ENCODE assay signal across 9 cellular contexts in genomic region chr20:46255440-46256104, GRCh38. TPM values are rescaled to one million over a fixed set of nuclear protein-coding genes. Genes with fewer than 3 reads are reported as not detected.
DNase-seq lines count a peak whose midpoint lies in the region; ATAC-seq, FAIRE-seq and TF ChIP-seq lines count a peak whose summit lies in the region.
"Had no signal": no experiment of that assay in that cellular context is flagged by ENCODE, and none has a peak within 500 bp of the region (broad histone marks: within the 10 kb centered on the region; RNA-seq: fewer than 3 reads in every experiment).

No MANE protein-coding gene starts in this region.

- no peak overlapping the region for H3K27ac Mint-ChIP-seq in neural progenitor cell
- H3K27ac Mint-ChIP-seq: T-helper 1 cell treated with Interleukin-12 subunit alpha and Interleukin-12 subunit beta and Interleukin-4 antibody, amounts not matched to agents 30 μg/mL and 1 μg/mL, for 36 hours had no signal

- TF ChIP-seq POLR2A in HepG2 (IDR thresholded peaks at IDR 0.05; ENCODE audit: insufficient read depth in 1 of 2, low read depth in 2 of 2, low read length in 2 of 2), result no peak

- H3K4me1 ChIP-seq in HepG2 (ENCODE audit: insufficient read depth, low read length), result no peaks in the 10 kb centered on the region
- peaks cover 6% of the 10 kb centered on the region for H3K4me1 ChIP-seq in neural progenitor cell

- DNase-seq in DMS 273 (lab: John Stamatoyannopoulos, UW; ENCODE audit: unreplicated experiment) (peak; percentile 95), NCI-H1694 treated with DMSO at 0.1 percent for 48 hours (lab: John Stamatoyannopoulos, UW) (peak; percentile 84), WERI-Rb-1 (peak; percentile 68), HepG2 (ENCODE audit: low spot score) (peak; percentile 64), neural progenitor cell (ENCODE audit: low spot score) (no peak), foreskin melanocyte (no peak), T-helper 2 cell (no peak), GOT3 (lab: John Stamatoyannopoulos, UW) (no peak)

- H3K27me3 Mint-ChIP-seq in neural progenitor cell (ENCODE audit: insufficient read depth, low read depth), result peaks cover 31% of the 10 kb centered on the region

- CTCF ChIA-PET in HepG2 (lab: Yijun Ruan, JAX; ENCODE audit: low intra/inter-chr PET ratio, low total read pairs), result no interaction called here

- peak; percentile 51 for ATAC-seq in HepG2

- H3K36me3 ChIP-seq in WERI-Rb-1 (no peaks in the 10 kb centered on the region), HepG2 (replicated peaks in 1 of 2; ENCODE audit: control insufficient read depth in 1 of 2, insufficient read depth in 2 of 2, low read length in 2 of 2) (no peaks in the 10 kb centered on the region), neural progenitor cell (no peaks in the 10 kb centered on the region)

- H3F3A ChIP-seq in neural progenitor cell (ENCODE audit: low read depth), result peaks cover 4% of the 10 kb centered on the region

- H3K27me3 ChIP-seq in WERI-Rb-1 (ENCODE audit: insufficient read depth, low read depth, severe bottlenecking) (no peaks in the 10 kb centered on the region), HepG2 (ENCODE audit: control insufficient read depth in 1 of 2, insufficient read depth in 2 of 2, low read length in 2 of 2) (peaks cover 12 to 42% of the 10 kb centered on the region in 2 experiments), neural progenitor cell (peaks cover 74% of the 10 kb centered on the region)

- no peak overlapping the region for H3K4me2 ChIP-seq in HepG2 (ENCODE audit: low read depth, low read length)
- H3K4me2 ChIP-seq in neural progenitor cell, result no peak overlapping the region

- no peak for TF ChIP-seq RAD21 in HepG2 (CRISPR knock-in tag; IDR thresholded peaks at IDR 0.05)

- no peak overlapping the region for H2AFZ ChIP-seq in HepG2 (ENCODE audit: low read length)
- no peak overlapping the region for H2AFZ ChIP-seq in neural progenitor cell (replicated peaks)

- POLR2A ChIA-PET in HepG2 (lab: Yijun Ruan, JAX), result no interaction called here

- H3K9ac ChIP-seq in HepG2 (ENCODE audit: insufficient read depth, low read depth, low read length) (no peak overlapping the region), neural progenitor cell (no peak overlapping the region)

- TF ChIP-seq CTCF in WERI-Rb-1 (IDR thresholded peaks at IDR 0.05; ENCODE audit: low read depth, low read length) (no peak), HepG2 (CRISPR knock-in tag; IDR thresholded peaks at IDR 0.05) (no peak), neural progenitor cell (IDR thresholded peaks at IDR 0.05) (no peak)

- in situ Hi-C loops in HepG2 (cut with HindIII; ENCODE audit: extremely low pct_ligation_motif_present, low pct_unique_long_range_greater_than_20kb), result no loop called here

- no peak overlapping the region for H3K27ac ChIP-seq in WERI-Rb-1
- H3K27ac ChIP-seq in HepG2 (ENCODE audit: extremely low read length, insufficient read depth, low read length), result no peak overlapping the region
- no peak overlapping the region for H3K27ac ChIP-seq in neural progenitor cell

- TF ChIP-seq EP300 in HepG2 (IDR thresholded peaks at IDR 0.05; ENCODE audit: low read depth in 2 of 2, low read length in 2 of 2), result no peak
- TF ChIP-seq EP300 in HepG2 (CRISPR knock-in tag; IDR thresholded peaks at IDR 0.05; ENCODE audit: borderline replicate concordance), result no peak

- H3K4me3 ChIP-seq in WERI-Rb-1 (ENCODE audit: low read depth, low read length) (no peak overlapping the region), HepG2 (replicated peaks in 1 of 3; ENCODE audit: insufficient read depth in 1 of 3, low read depth in 2 of 3, low read length in 3 of 3) (no peak overlapping the region), neural progenitor cell (no peak overlapping the region)

- intact Hi-C loops in HepG2 (cut with micrococcal nuclease; ENCODE audit: unreplicated experiment), result no loop called here

- no peaks in the 10 kb centered on the region for H3K9me3 Mint-ChIP-seq in neural progenitor cell
- H3K9me3 Mint-ChIP-seq: T-helper 1 cell treated with Interleukin-12 subunit alpha and Interleukin-12 subunit beta and Interleukin-4 antibody, amounts not matched to agents 30 μg/mL and 1 μg/mL, for 36 hours had no signal

- no peaks in the 10 kb centered on the region for H3K36me3 Mint-ChIP-seq in neural progenitor cell

- H4K20me1 ChIP-seq in HepG2 (ENCODE audit: insufficient read depth, low read length) (no peaks in the 10 kb centered on the region), neural progenitor cell (ENCODE audit: low read depth) (peaks cover 22% of the 10 kb centered on the region)

- no peaks in the 10 kb centered on the region for H3K9me3 ChIP-seq in WERI-Rb-1 (ENCODE audit: severe bottlenecking)
- no peaks in the 10 kb centered on the region for H3K9me3 ChIP-seq in HepG2 (ENCODE audit: low read length)
- H3K9me3 ChIP-seq in neural progenitor cell (ENCODE audit: low read depth), result no peaks in the 10 kb centered on the region

- peaks cover 2% of the 10 kb centered on the region for H3K4me1 Mint-ChIP-seq in neural progenitor cell

- WGBS in HepG2 (ENCODE audit: low lambda C conversion rate), result 42% methylated on average over 8 of the region's 8 CpGs

- no TSS peak for BruUV-seq in HepG2 (replicated peaks; lab: Mats Ljungman, UMichigan)

- H3K79me2 ChIP-seq in HepG2 (ENCODE audit: insufficient read depth, low read length) (no peaks in the 10 kb centered on the region), neural progenitor cell (ENCODE audit: low read depth) (no peaks in the 10 kb centered on the region)

- H3K4me3 Mint-ChIP-seq in neural progenitor cell, result no peak overlapping the region
- H3K4me3 Mint-ChIP-seq: T-helper 1 cell treated with Interleukin-12 subunit alpha and Interleukin-12 subunit beta and Interleukin-4 antibody, amounts not matched to agents 30 μg/mL and 1 μg/mL, for 36 hours had no signal

- no peak for FAIRE-seq in HepG2 (lab: Jason Lieb, UNC)

TF ChIP-seq in HepG2, 621 proteins besides CTCF, POLR2A, EP300 and RAD21 (continues in another document):
- TF ChIP-seq ZNF263 (CRISPR knock-in tag; IDR thresholded peaks at IDR 0.05), result peak; percentile 70
- TF ChIP-seq ZNF878 (CRISPR knock-in tag; IDR thresholded peaks at IDR 0.05), result no peak
- TF ChIP-seq NONO (IDR thresholded peaks at IDR 0.05), result no peak
- 0 out of 2 replicates have a peak, but pooled peaks have one; percentile 17 for TF ChIP-seq NONO (CRISPR knock-in tag; conservative IDR thresholded peaks at IDR 0.05)
- no peak for TF ChIP-seq PRDM15 (CRISPR knock-in tag; IDR thresholded peaks at IDR 0.05)
- TF ChIP-seq ZNF709 (CRISPR knock-in tag; IDR thresholded peaks at IDR 0.05), result no peak
- 0 out of 2 replicates have a peak, but pooled peaks have one; percentile 39 for TF ChIP-seq RFXAP (CRISPR knock-in tag; IDR thresholded peaks at IDR 0.05; ENCODE audit: borderline replicate concordance)
- TF ChIP-seq GTF2F1 (IDR thresholded peaks at IDR 0.05; ENCODE audit: low read length), result peak; percentile 61; the same call in 1 of the 2 replicates
- peak; percentile 21; the same call in 1 of the 2 replicates for TF ChIP-seq HOXA3 (CRISPR knock-in tag; IDR thresholded peaks at IDR 0.05)

RNA-seq across cellular contexts. Expression of gene CDH22, which starts 52.7 kb away (rescaled TPM):
- total RNA-seq in HepG2 (2016; rRNA removed; fragmentation: Illumina TruSeq; extraction: Trizol) (not detected in 2 replicates), neural progenitor cell (ENCODE audit: low replicate concordance) (0.13 and 0.28 TPM in 2 replicates)
- not detected in 2 replicates for total RNA-seq in HepG2 (2016; cell fraction: cytosol; rRNA removed; fragmentation: Illumina TruSeq; extraction: Trizol; ENCODE audit: low read depth)
- not detected in 2 replicates for total RNA-seq in HepG2 (2016; cell fraction: insoluble cytoplasmic fraction; rRNA removed; fragmentation: Illumina TruSeq; extraction: Trizol)
- total RNA-seq in HepG2 (2016; cell fraction: membrane; rRNA removed; fragmentation: Illumina TruSeq; extraction: Trizol), result not detected in 2 replicates
- not detected in 2 replicates for total RNA-seq in HepG2 (2016; cell fraction: nucleus; rRNA removed; fragmentation: Illumina TruSeq; extraction: Trizol)
- polyA plus RNA-seq in HepG2 (2011; rRNA removed), result not detected in 2 replicates
- polyA plus RNA-seq in HepG2 (2011; cell fraction: cytosol; rRNA removed), result not detected in 2 replicates
- polyA plus RNA-seq in HepG2 (2011; cell fraction: nucleus; rRNA removed), result 0.10 TPM in 1 of 2 replicates, not detected in the other
- polyA plus RNA-seq in HepG2 (2012), result not detected in 2 replicates
- not detected in 2 replicates for polyA plus RNA-seq in HepG2 (2016; cell fraction: cytosol; fragmentation: Illumina TruSeq; extraction: Trizol; ENCODE audit: low read depth)
- not detected in 2 replicates for polyA plus RNA-seq in HepG2 (2016; cell fraction: insoluble cytoplasmic fraction; fragmentation: Illumina TruSeq; extraction: Trizol; ENCODE audit: low read depth)
- polyA plus RNA-seq in HepG2 (2016; cell fraction: membrane; fragmentation: Illumina TruSeq; extraction: Trizol; ENCODE audit: low read depth), result not detected in 2 replicates
- polyA plus RNA-seq in HepG2 (2016; cell fraction: nucleus; fragmentation: Illumina TruSeq; extraction: Trizol; ENCODE audit: insufficient read depth, low read depth), result not detected in 2 replicates
- 0.04 TPM in 1 of 2 replicates, not detected in the other for polyA minus RNA-seq in HepG2 (2011; rRNA and poly(A)+ RNA removed; ENCODE audit: low replicate concordance)
- not detected in 2 replicates for polyA minus RNA-seq in HepG2 (2011; cell fraction: cytosol; rRNA and poly(A)+ RNA removed)
- not detected in 2 replicates for polyA minus RNA-seq in HepG2 (2011; cell fraction: nucleus; rRNA and poly(A)+ RNA removed)

Comparison
In these comparisons a context has a peak if more than half of its experiments do, and no peak if none do; other contexts are left out.
1. DNase-seq: peak in DMS 273 (single experiment), NCI-H1694 treated with DMSO at 0.1 percent for 48 hours (single experiment), WERI-Rb-1 (single experiment) and HepG2 (single experiment); none in neural progenitor cell (single experiment), foreskin melanocyte (single experiment), T-helper 2 cell (0 of 5) and GOT3 (single experiment).